23 cellular contexts compared by ENCODE assay signal in the genomic region with DNA sequence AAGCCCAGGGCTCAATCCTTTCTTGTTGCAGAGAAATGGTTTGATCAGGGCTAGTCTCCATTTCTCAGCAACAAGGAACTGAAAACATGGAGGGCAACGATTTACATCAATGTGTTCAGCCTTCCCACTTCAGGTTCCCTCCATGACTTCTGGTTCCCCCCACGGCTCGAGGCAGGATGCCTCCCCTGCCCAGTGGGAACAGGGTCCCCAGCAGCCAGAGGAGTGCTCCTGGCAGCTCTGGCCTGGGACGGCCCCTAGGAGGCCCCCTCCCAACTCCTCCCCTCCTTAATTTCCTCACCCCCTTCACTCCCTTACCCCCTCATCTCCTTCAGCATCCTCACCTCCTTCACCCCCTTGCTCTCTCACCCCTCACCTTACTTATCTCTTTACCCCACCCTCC.
DNase-seq lines count a peak whose midpoint lies in the region; ATAC-seq and TF ChIP-seq lines count a peak whose summit lies in the region.
"Had no signal": no experiment of that assay in that cellular context is flagged by ENCODE, and none has a peak within 500 bp of the region (broad histone marks: within the 10 kb centered on the region; RNA-seq: fewer than 3 reads in every experiment).

No MANE protein-coding gene starts in this region.

- peak overlapping the region; percentile 3 for H2AK5ac ChIP-seq in mesenchymal stem cell (ENCODE audit: low read length, severe bottlenecking)

- TF ChIP-seq CTCF in GM23338 (conservative IDR thresholded peaks at IDR 0.05; ENCODE audit: low read depth in 2 of 2) = no peak
- TF ChIP-seq CTCF in OCI-LY3 (IDR thresholded peaks at IDR 0.05; ENCODE audit: low read depth, low read length) = no peak
- TF ChIP-seq CTCF in prostate gland (IDR thresholded peaks at IDR 0.05) = no peak

- no peaks in the 10 kb centered on the region; the same call in 2 of the 3 replicates for H3K9me3 Mint-ChIP-seq in GM23338
- H3K9me3 Mint-ChIP-seq: CD4-positive, alpha-beta T cell had no signal

- H3K4me3 ChIP-seq in GM23338 (no peak overlapping the region), OCI-LY3 (ENCODE audit: low read length) (no peak overlapping the region), mesenchymal stem cell (ENCODE audit: insufficient read depth in 1 of 2, low read depth in 1 of 2, low read length in 2 of 2) (no peak overlapping the region), prostate gland (no peak overlapping the region)
- H3K4me3 ChIP-seq: A549; BLaER1 treated with 17β-estradiol and CSF1 and Interleukin-3, amounts not matched to agents 10 nM and 100 nM; GM23248; SJSA1 had no signal

- WGBS in mesenchymal stem cell = 84% methylated on average over 4 of the region's 4 CpGs
- 80% methylated on average over 4 of the region's 4 CpGs for WGBS in prostate gland

- H3K36me3 ChIP-seq in GM23338 (ENCODE audit: insufficient read depth) (no peaks in the 10 kb centered on the region), OCI-LY3 (replicated peaks; ENCODE audit: low read depth, low read length) (no peaks in the 10 kb centered on the region), mesenchymal stem cell (ENCODE audit: control insufficient read depth in 1 of 2, insufficient read depth in 2 of 2, low read depth in 1 of 2, low read length in 2 of 2) (no peaks in the 10 kb centered on the region), prostate gland (no peaks in the 10 kb centered on the region)
- H3K36me3 ChIP-seq: BLaER1 treated with 17β-estradiol and CSF1 and Interleukin-3, amounts not matched to agents 10 nM and 100 nM; SJSA1 had no signal

- no peaks in the 10 kb centered on the region; the same call in 2 of the 3 replicates for H3K36me3 Mint-ChIP-seq in GM23338 (ENCODE audit: low read depth)
- H3K36me3 Mint-ChIP-seq: IgD-negative memory B cell had no signal

- no peak overlapping the region for H3K18ac ChIP-seq in mesenchymal stem cell (ENCODE audit: low read depth in 1 of 2, low read length in 2 of 2)

- H3F3A ChIP-seq in GM23338 (replicated peaks; ENCODE audit: low read depth) = no peaks in the 10 kb centered on the region

- peak overlapping the region; percentile 74; the same call in 1 of the 2 replicates for H2AFZ ChIP-seq in GM23338
- H2AFZ ChIP-seq in OCI-LY3 (ENCODE audit: low read depth, low read length) = no peak overlapping the region
- no peak overlapping the region for H2AFZ ChIP-seq in mesenchymal stem cell (ENCODE audit: low read depth, low read length)
- H2AFZ ChIP-seq: GM23248 had no signal

- TF ChIP-seq POLR2A in prostate gland (IDR thresholded peaks at IDR 0.05) = no peak

- no peak overlapping the region for H2BK120ac ChIP-seq in mesenchymal stem cell (ENCODE audit: low read depth, low read length)

- H2BK12ac ChIP-seq in mesenchymal stem cell (ENCODE audit: low read length in 2 of 2) = no peak overlapping the region

- H3K9ac ChIP-seq in OCI-LY3 (ENCODE audit: low read length) (no peak overlapping the region), mesenchymal stem cell (ENCODE audit: low read length) (no peak overlapping the region)
- H3K9ac ChIP-seq: BLaER1 treated with 17β-estradiol and CSF1 and Interleukin-3, amounts not matched to agents 10 nM and 100 nM; GM23248; KMS-11 had no signal

- no peak overlapping the region for H2BK15ac ChIP-seq in mesenchymal stem cell (ENCODE audit: low read depth, poor library complexity, severe bottlenecking)

- no peak overlapping the region for H3K4me3 Mint-ChIP-seq in GM23338
- H3K4me3 Mint-ChIP-seq: CD4-positive, alpha-beta T cell; IgD-negative memory B cell had no signal

- no peak for ATAC-seq in GM23338
- ATAC-seq: A549 had no signal

- peaks cover 44% of the 10 kb centered on the region for H3K4me1 Mint-ChIP-seq in GM23338

- no peak for DNase-seq in GM23338 (ENCODE audit: low spot score)
- DNase-seq in mesenchymal stem cell = no peak
- DNase-seq in prostate gland (ENCODE audit: low spot score) = peak; percentile 1
- DNase-seq in kidney glomerular epithelial cell (lab: John Stamatoyannopoulos, UW) = no peak
- no peak for DNase-seq in activated naive CD4-positive, alpha-beta T cell treated with anti-CD3 and anti-CD28 coated beads, Interleukin-2, amount 50 U/mL, for 16 hours
- DNase-seq in NCI-H1417 treated with DMSO at 0.1 percent for 48 hours (lab: John Stamatoyannopoulos, UW) = no peak
- DNase-seq: AML-193; CD4-positive, alpha-beta T cell; GM23248; HCEC 1CT; MM.1S; NCI-H1694; NCI-H2029 treated with DMSO at 0.1 percent for 48 hours; NCI-H2227 treated with DMSO at 0.1 percent for 48 hours; NCI-H526 treated with DMSO at 0.1 percent for 48 hours; Right ventricle myocardium superior; RPMI8226 had no signal

- no peak overlapping the region for H3K4me2 ChIP-seq in GM23338
- peak overlapping the region; percentile 22; the same call in 1 of the 2 replicates for H3K4me2 ChIP-seq in OCI-LY3 (ENCODE audit: low read length)
- H3K4me2 ChIP-seq in mesenchymal stem cell (ENCODE audit: low read length, poor library complexity, severe bottlenecking) = no peak overlapping the region
- H3K4me2 ChIP-seq: A549; BLaER1 treated with 17β-estradiol and CSF1 and Interleukin-3, amounts not matched to agents 10 nM and 100 nM; KMS-11 had no signal

- H3K4me1 ChIP-seq in GM23338 (ENCODE audit: insufficient read depth) (peaks cover 27% of the 10 kb centered on the region), OCI-LY3 (ENCODE audit: low read length) (peaks cover 13% of the 10 kb centered on the region), mesenchymal stem cell (ENCODE audit: control insufficient read depth, insufficient read depth, low read depth, low read length) (peaks cover 20% of the 10 kb centered on the region), prostate gland (replicated peaks) (peaks cover 4% of the 10 kb centered on the region)
- H3K4me1 ChIP-seq: BLaER1 treated with 17β-estradiol and CSF1 and Interleukin-3, amounts not matched to agents 10 nM and 100 nM had no signal

- H3K79me1 ChIP-seq in mesenchymal stem cell (replicated peaks; ENCODE audit: low read length, poor library complexity, severe bottlenecking) = no peaks in the 10 kb centered on the region

- no peak overlapping the region for H3K23ac ChIP-seq in mesenchymal stem cell (ENCODE audit: low read length in 2 of 2)

- H3K9me3 ChIP-seq in OCI-LY3 (ENCODE audit: insufficient read depth, low read length) (no peaks in the 10 kb centered on the region), mesenchymal stem cell (ENCODE audit: control insufficient read depth, low read length) (no peaks in the 10 kb centered on the region), prostate gland (no peaks in the 10 kb centered on the region)
- H3K9me3 ChIP-seq: A549; BLaER1 treated with 17β-estradiol and CSF1 and Interleukin-3, amounts not matched to agents 10 nM and 100 nM; SJSA1 had no signal

- no peak overlapping the region for H2BK5ac ChIP-seq in mesenchymal stem cell (ENCODE audit: low read depth, low read length, poor library complexity, severe bottlenecking)

- H4K8ac ChIP-seq in mesenchymal stem cell (ENCODE audit: low read length) = no peak overlapping the region

- H3K14ac ChIP-seq in mesenchymal stem cell (ENCODE audit: low read length in 2 of 2) = no peak overlapping the region

- no peaks in the 10 kb centered on the region for H3K79me2 ChIP-seq in GM23338 (replicated peaks; ENCODE audit: insufficient read depth)
- no peaks in the 10 kb centered on the region for H3K79me2 ChIP-seq in OCI-LY3 (ENCODE audit: low read length)

- H3K27me3 ChIP-seq in GM23338 (ENCODE audit: insufficient read depth) = no peaks in the 10 kb centered on the region
- peaks cover 13% of the 10 kb centered on the region; the same call in 1 of the 2 replicates for H3K27me3 ChIP-seq in OCI-LY3 (ENCODE audit: low read depth, low read length)
- peaks cover 0 to 4% of the 10 kb centered on the region in 2 experiments for H3K27me3 ChIP-seq in mesenchymal stem cell (ENCODE audit: control insufficient read depth in 1 of 2, insufficient read depth in 1 of 2, low read length in 2 of 2)
- no peaks in the 10 kb centered on the region for H3K27me3 ChIP-seq in prostate gland (replicated peaks; ENCODE audit: insufficient read depth)
- H3K27me3 ChIP-seq: BLaER1 treated with 17β-estradiol and CSF1 and Interleukin-3, amounts not matched to agents 10 nM and 100 nM; SJSA1 had no signal

- H3K4ac ChIP-seq in mesenchymal stem cell (ENCODE audit: low read depth in 1 of 2, low read length in 2 of 2) = no peak overlapping the region

- no peak overlapping the region for H3K27ac Mint-ChIP-seq in GM23338
- H3K27ac Mint-ChIP-seq: CD4-positive, alpha-beta T cell had no signal

- H3K27ac ChIP-seq in GM23338 (ENCODE audit: low read depth) (no peak overlapping the region), OCI-LY3 (ENCODE audit: low read length) (no peak overlapping the region), mesenchymal stem cell (ENCODE audit: low read length, poor library complexity, severe bottlenecking) (no peak overlapping the region), prostate gland (no peak overlapping the region)
- H3K27ac ChIP-seq: A549; BLaER1 treated with 17β-estradiol and CSF1 and Interleukin-3, amounts not matched to agents 10 nM and 100 nM; GM23248; KMS-11; SJSA1 had no signal

- intact Hi-C loops in prostate gland (cut with DNase I) = no loop called here

- peaks cover 33% of the 10 kb centered on the region for H3K9me2 ChIP-seq in GM23338 (ENCODE audit: insufficient read depth)

- H4K20me1 ChIP-seq in GM23338 (replicated peaks; ENCODE audit: insufficient read depth) = no peaks in the 10 kb centered on the region
- no peaks in the 10 kb centered on the region for H4K20me1 ChIP-seq in OCI-LY3 (ENCODE audit: insufficient read depth, low read length)
- H4K20me1 ChIP-seq: BLaER1 treated with 17β-estradiol and CSF1 and Interleukin-3, amounts not matched to agents 10 nM and 100 nM had no signal

- H3K27me3 Mint-ChIP-seq in GM23338 (ENCODE audit: insufficient read depth, low read depth, poor library complexity) = peaks cover 23% of the 10 kb centered on the region

- H4K91ac ChIP-seq in mesenchymal stem cell (ENCODE audit: low read length) = no peak overlapping the region

TF ChIP-seq in GM23338, 12 proteins besides CTCF, POLR2A, EP300 and RAD21:
- TF ChIP-seq CREB1 (CRISPR knock-in tag; IDR thresholded peaks at IDR 0.05; ENCODE audit: low read depth) = no peak
TF ChIP-seq in GM23338: peak in this region for 0.
